Comparison of ENCODE assay signal across 15 cellular contexts in genomic region chr9:70045452-70045851, GRCh38. TPM values are rescaled to one million over a fixed set of nuclear protein-coding genes. Genes with fewer than 3 reads are reported as not detected.
A peak's percentile ranks its signal among the peaks of the same experiment; 100 is the strongest.
DNase-seq lines count a peak whose midpoint lies in the region; ATAC-seq and TF ChIP-seq lines count a peak whose summit lies in the region.
"Had no signal": no experiment of that assay in that cellular context is flagged by ENCODE, and none has a peak within 500 bp of the region (broad histone marks: within the 10 kb centered on the region; RNA-seq: fewer than 3 reads in every experiment).

No MANE protein-coding gene starts in this region.

- intact Hi-C loops in mammary epithelial cell (cut with micrococcal nuclease), result loop anchor here (2.0 kb wide), 2 partner anchors 25 to 65 kb away; no protein-coding TSS in a partner anchor

- H3K27ac ChIP-seq in mammary epithelial cell (ENCODE audit: insufficient read depth, low read depth, low read length) (peak overlapping the region; percentile 46), muscle layer of colon (ENCODE audit: low read depth, low read length) (peak overlapping the region; percentile 82), subcutaneous abdominal adipose tissue (ENCODE audit: low read depth, low read length) (no peak overlapping the region), substantia nigra (ENCODE audit: low read depth, low read length, poor library complexity, severe bottlenecking) (no peak overlapping the region)

- H3K79me2 ChIP-seq in Loucy (ENCODE audit: insufficient read depth, low read length) (no peaks in the 10 kb centered on the region), mammary epithelial cell (ENCODE audit: insufficient read depth, low read length) (peaks cover 8% of the 10 kb centered on the region)

- TF ChIP-seq CTCF in Loucy (conservative IDR thresholded peaks at IDR 0.05; ENCODE audit: low read length), result no peak
- TF ChIP-seq CTCF in mammary epithelial cell (conservative IDR thresholded peaks at IDR 0.05 in 1 of 2, IDR thresholded peaks at IDR 0.05 in 1 of 2; ENCODE audit: extremely low read depth in 1 of 2, insufficient read depth in 1 of 2, low read depth in 1 of 2, low read length in 2 of 2), result no peak

- no peaks in the 10 kb centered on the region for H3K9me2 ChIP-seq in Loucy (replicated peaks; ENCODE audit: low read depth, low read length)

- in situ Hi-C loops in mammary epithelial cell (cut with MboI; ENCODE audit: low sequenced_read_pairs in 2 of 2), result loop anchor here in 1 of 2 donors (10.0 kb wide), 1 partner anchor 69 kb away; no protein-coding TSS in a partner anchor

- no peaks in the 10 kb centered on the region for H3F3A ChIP-seq in Loucy (ENCODE audit: low read depth)

- H3K4me3 ChIP-seq in Loucy (ENCODE audit: low read length, poor library complexity, severe bottlenecking), result no peak overlapping the region
- H3K4me3 ChIP-seq in mammary epithelial cell (replicated peaks in 1 of 3; ENCODE audit: insufficient read depth in 1 of 3, low read depth in 2 of 3, low read length in 3 of 3), result no peak overlapping the region
- peak overlapping the region; percentile 87 to 89 for H3K4me3 ChIP-seq in muscle layer of colon (ENCODE audit: low read depth in 1 of 2, low read length in 2 of 2)
- H3K4me3 ChIP-seq in subcutaneous abdominal adipose tissue (ENCODE audit: low read depth in 1 of 5, low read length in 5 of 5), result peak overlapping the region in 4 of 5 donors; percentile 64 to 70 (median 68)

- DNase-seq in mammary epithelial cell (no peak), substantia nigra (lab: John Stamatoyannopoulos, UW) (no peak), NCI-H2107 (lab: John Stamatoyannopoulos, UW) (no peak)
- DNase-seq: activated CD4-positive, alpha-beta memory T cell treated with anti-CD3 and anti-CD28 coated beads, Interleukin-2, amount 10 ng/mL, durations not matched to agents 7 days and 5 days; EL; Kasumi-1; NCI-H1694; NCI-H510A; OCI-M1; stimulated activated CD4-positive, alpha-beta T cell treated with anti-CD3 and anti-CD28 coated beads, Interleukin-4, amount 100 ng/mL, for 24 hours had no signal

- H3K36me3 ChIP-seq in Loucy (ENCODE audit: insufficient read depth, low read length) (no peaks in the 10 kb centered on the region), mammary epithelial cell (ENCODE audit: insufficient read depth, low read length) (no peaks in the 10 kb centered on the region), muscle layer of colon (ENCODE audit: insufficient read depth, low read length) (peaks cover 30% of the 10 kb centered on the region), subcutaneous abdominal adipose tissue (ENCODE audit: control insufficient read depth in 5 of 5, insufficient read depth in 5 of 5, low read length in 5 of 5) (no peaks in the 10 kb centered on the region)

- dilution Hi-C loops in mammary epithelial cell (cut with HindIII; ENCODE audit: low sequenced_read_pairs), result no loop called here

- H4K20me1 ChIP-seq in Loucy (ENCODE audit: insufficient read depth, low read length, poor library complexity, severe bottlenecking) (no peaks in the 10 kb centered on the region), mammary epithelial cell (ENCODE audit: insufficient read depth, low read length) (no peaks in the 10 kb centered on the region)

- H2AFZ ChIP-seq in Loucy (ENCODE audit: low read length) (no peak overlapping the region), mammary epithelial cell (ENCODE audit: low read depth, low read length) (no peak overlapping the region)

- CTCF ChIA-PET in mammary epithelial cell (lab: Charles Lee; ENCODE audit: low non-redundant PET), result no interaction called here

- H3K9me3 ChIP-seq in Loucy (ENCODE audit: insufficient read depth, low read depth, low read length) (no peaks in the 10 kb centered on the region), mammary epithelial cell (replicated peaks; ENCODE audit: insufficient read depth, low read length) (no peaks in the 10 kb centered on the region), muscle layer of colon (ENCODE audit: low read length) (no peaks in the 10 kb centered on the region), subcutaneous abdominal adipose tissue (ENCODE audit: control insufficient read depth in 5 of 5, low read length in 5 of 5) (no peaks in the 10 kb centered on the region)

- peak overlapping the region; percentile 66 for H3K9ac ChIP-seq in Loucy (ENCODE audit: low read depth, low read length, poor library complexity, severe bottlenecking)
- no peak overlapping the region for H3K9ac ChIP-seq in mammary epithelial cell (ENCODE audit: insufficient read depth, low read length)
- H3K9ac ChIP-seq in muscle layer of colon (ENCODE audit: low read length), result peak overlapping the region; percentile 88
- H3K9ac ChIP-seq in subcutaneous abdominal adipose tissue (ENCODE audit: low read length in 5 of 5), result no peak overlapping the region

- BruUV-seq in mammary epithelial cell (replicated peaks; lab: Mats Ljungman, UMichigan), result no TSS peak

- ATAC-seq in GM19467 (IDR thresholded peaks at IDR 0.05; ENCODE audit: unreplicated experiment) (no peak), HG03135 (IDR thresholded peaks at IDR 0.05; ENCODE audit: unreplicated experiment) (no peak)

- H3K27me3 ChIP-seq in Loucy (ENCODE audit: insufficient read depth, low read length, poor library complexity, severe bottlenecking), result no peaks in the 10 kb centered on the region
- H3K27me3 ChIP-seq in mammary epithelial cell (ENCODE audit: insufficient read depth, low read length), result no peaks in the 10 kb centered on the region
- H3K27me3 ChIP-seq in muscle layer of colon (ENCODE audit: control insufficient read depth in 1 of 2, insufficient read depth in 2 of 2, low read length in 2 of 2), result no peaks in the 10 kb centered on the region
- peaks cover 6 to 20% (median 16%) of the 10 kb centered on the region in 5 donors for H3K27me3 ChIP-seq in subcutaneous abdominal adipose tissue (ENCODE audit: control insufficient read depth in 5 of 5, insufficient read depth in 4 of 5, low read length in 5 of 5)

- WGBS in mammary epithelial cell (ENCODE audit: low coverage, missing lambda C conversion rate), result 28% methylated on average over 4 of the region's 4 CpGs

- H3K4me2 ChIP-seq in Loucy (ENCODE audit: low read depth, low read length, poor library complexity, severe bottlenecking) (no peak overlapping the region), mammary epithelial cell (ENCODE audit: insufficient read depth, low read depth, low read length) (peak overlapping the region; percentile 98)

- peaks cover 44% of the 10 kb centered on the region for H3K4me1 ChIP-seq in Loucy (ENCODE audit: insufficient read depth, low read length, poor library complexity, severe bottlenecking)
- H3K4me1 ChIP-seq in mammary epithelial cell (ENCODE audit: insufficient read depth, low read length), result peaks cover 71% of the 10 kb centered on the region
- peaks cover 78% of the 10 kb centered on the region for H3K4me1 ChIP-seq in muscle layer of colon (ENCODE audit: insufficient read depth, low read length)
- peaks cover 5 to 54% (median 41%) of the 10 kb centered on the region in 5 donors for H3K4me1 ChIP-seq in subcutaneous abdominal adipose tissue (ENCODE audit: control insufficient read depth in 5 of 5, insufficient read depth in 5 of 5, low read length in 5 of 5)

RNA-seq across cellular contexts. Expression of gene MAMDC2, which starts 1.8 kb away (rescaled TPM):
- 10 to 100 TPM in 1 of 2 donors, 1 to 10 TPM in 1; 8.3 to 33.5 TPM for total RNA-seq in mammary epithelial cell
- polyA plus RNA-seq in mammary epithelial cell, result 10.9 TPM
- 13.5 TPM for polyA minus RNA-seq in mammary epithelial cell

Comparison
In these comparisons a context has a peak if more than half of its experiments do, and no peak if none do; other contexts are left out.
1. H3K4me3 ChIP-seq: peak in muscle layer of colon (2 of 2) and subcutaneous abdominal adipose tissue (4 of 5); none in Loucy (single experiment) and mammary epithelial cell (0 of 3).
2. H3K9ac ChIP-seq: peak in Loucy (single experiment) and muscle layer of colon (single experiment); none in mammary epithelial cell (single experiment) and subcutaneous abdominal adipose tissue (0 of 5).
3. H3K27ac ChIP-seq: peak in mammary epithelial cell (single experiment) and muscle layer of colon (single experiment); none in subcutaneous abdominal adipose tissue (single experiment) and substantia nigra (single experiment).